Comparison of ENCODE assay signal across 8 cellular contexts in the genomic region with DNA sequence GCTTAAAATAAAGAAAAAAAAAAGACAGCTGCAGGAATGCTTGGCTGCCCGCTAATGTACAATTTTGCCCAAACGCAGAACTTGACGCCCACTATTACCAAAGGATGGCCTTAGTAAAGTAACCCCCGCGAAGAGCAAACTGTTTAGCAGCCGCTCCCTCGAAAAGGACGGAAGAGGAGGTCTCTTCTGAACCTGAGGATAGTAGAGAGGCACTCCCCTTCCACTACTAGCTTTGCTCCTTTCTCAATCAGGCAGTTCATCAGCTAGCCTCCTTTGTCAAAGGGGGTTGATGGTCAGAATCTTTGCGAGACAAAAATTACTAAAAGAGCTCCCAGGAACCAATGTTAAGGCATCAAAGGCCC. TPM values are rescaled to one million over a fixed set of nuclear protein-coding genes. Genes with fewer than 3 reads are reported as not detected.
A peak's percentile ranks its signal among the peaks of the same experiment; 100 is the strongest.
DNase-seq lines count a peak whose midpoint lies in the region; ATAC-seq, FAIRE-seq and TF ChIP-seq lines count a peak whose summit lies in the region.

No MANE protein-coding gene starts in this region.

- no peak for FAIRE-seq in frontal cortex (lab: Jason Lieb, UNC)

- H3K4me2 ChIP-seq in osteoblast (ENCODE audit: insufficient read depth, low read length), result peak overlapping the region; percentile 83

- H3K36me3 ChIP-seq in HUES48 (ENCODE audit: control insufficient read depth, insufficient read depth, low read length) (no peaks in the 10 kb centered on the region), WERI-Rb-1 (no peaks in the 10 kb centered on the region), osteoblast (ENCODE audit: insufficient read depth, low read length) (no peaks in the 10 kb centered on the region)

- peaks cover 24% of the 10 kb centered on the region for H3K79me2 ChIP-seq in osteoblast (ENCODE audit: insufficient read depth, low read length)

- H3K4me1 ChIP-seq in HUES48 (ENCODE audit: control insufficient read depth, insufficient read depth, low read length), result no peaks in the 10 kb centered on the region; the same call in 1 of the 2 replicates
- H3K4me1 ChIP-seq in osteoblast (ENCODE audit: insufficient read depth, low read length), result peaks cover 13% of the 10 kb centered on the region

- H3K4me3 ChIP-seq in HUES48 (ENCODE audit: low read depth, low read length), result peak overlapping the region; percentile 83
- H3K4me3 ChIP-seq in WERI-Rb-1 (ENCODE audit: low read depth, low read length), result peak overlapping the region; percentile 58
- H3K4me3 ChIP-seq in osteoblast (ENCODE audit: insufficient read depth, low read length), result peak overlapping the region; percentile 82

- H3K9me3 ChIP-seq in HUES48 (ENCODE audit: control insufficient read depth, insufficient read depth, low read length) (no peaks in the 10 kb centered on the region), WERI-Rb-1 (ENCODE audit: severe bottlenecking) (no peaks in the 10 kb centered on the region), osteoblast (ENCODE audit: low read depth, low read length) (no peaks in the 10 kb centered on the region)

- TF ChIP-seq CTCF in WERI-Rb-1 (IDR thresholded peaks at IDR 0.05; ENCODE audit: low read depth, low read length) (no peak), osteoblast (IDR thresholded peaks at IDR 0.05; ENCODE audit: extremely low read depth, low read depth, low read length) (no peak)

- DNase-seq in COR-L47 (lab: John Stamatoyannopoulos, UW) (peak; percentile 59), WERI-Rb-1 (no peak), frontal cortex (ENCODE audit: low spot score in 2 of 2) (peak; percentile 12 to 17), osteoblast (ENCODE audit: insufficient read length, low spot score, missing footprints) (no peak)
- DNase-seq in activated CD4-positive, CD25-positive, alpha-beta regulatory T cell treated with anti-CD3 and anti-CD28 coated beads, Interleukin-2, amount 50 U/mL, for 72 hours, result no peak

- peak overlapping the region; percentile 87 for H3K27ac ChIP-seq in HUES48 (ENCODE audit: low read depth, low read length)
- H3K27ac ChIP-seq in WERI-Rb-1, result peak overlapping the region; percentile 87
- H3K27ac ChIP-seq in osteoblast (ENCODE audit: low read depth, low read length), result peak overlapping the region; percentile 86

- no peaks in the 10 kb centered on the region for H3K27me3 ChIP-seq in HUES48 (ENCODE audit: control insufficient read depth, insufficient read depth, low read length)
- H3K27me3 ChIP-seq in WERI-Rb-1 (ENCODE audit: insufficient read depth, low read depth, severe bottlenecking), result no peaks in the 10 kb centered on the region
- no peaks in the 10 kb centered on the region for H3K27me3 ChIP-seq in osteoblast (ENCODE audit: insufficient read depth, low read length)

- peak overlapping the region; percentile 95 for H2AFZ ChIP-seq in osteoblast (ENCODE audit: low read length)

- no peaks in the 10 kb centered on the region for H4K20me1 ChIP-seq in osteoblast (ENCODE audit: insufficient read depth, low read length)

- ATAC-seq in HG03457 (IDR thresholded peaks at IDR 0.05; ENCODE audit: unreplicated experiment), result no peak
- no peak for ATAC-seq in HG03039 (IDR thresholded peaks at IDR 0.05; ENCODE audit: unreplicated experiment)

- H3K9ac ChIP-seq in HUES48 (ENCODE audit: low read depth, low read length), result peak overlapping the region; percentile 94

RNA-seq across cellular contexts. Expression of a gene that starts 0.6 kb away (rescaled TPM):
- 43.2 TPM for total RNA-seq in frontal cortex
- total RNA-seq in osteoblast, result 12.3 and 15.6 TPM in 2 replicates

RNA-seq across cellular contexts. Expression of a gene that starts 0.8 kb away (rescaled TPM):
- total RNA-seq in frontal cortex (16.7 TPM), osteoblast (13.8 and 18.6 TPM in 2 replicates)

RNA-seq across cellular contexts. Expression of a gene that starts 52.4 kb away (rescaled TPM):
- 3.7 TPM for total RNA-seq in frontal cortex
- 29.7 and 35.4 TPM in 2 replicates for total RNA-seq in osteoblast

Comparison
In these comparisons a context has a peak if more than half of its experiments do, and no peak if none do; other contexts are left out.
1. DNase-seq: peak in COR-L47 (single experiment) and frontal cortex (2 of 2); none in WERI-Rb-1 (single experiment), osteoblast (single experiment) and activated CD4-positive, CD25-positive, alpha-beta regulatory T cell treated with anti-CD3 and anti-CD28 coated beads, Interleukin-2, amount 50 U/mL, for 72 hours (single experiment).
2. Peak in every context shown above with its lines, with median percentiles within 50 percentile points of each other: H3K27ac ChIP-seq and H3K4me3 ChIP-seq.